2 cellular contexts compared by ENCODE assay signal in the genomic region with DNA sequence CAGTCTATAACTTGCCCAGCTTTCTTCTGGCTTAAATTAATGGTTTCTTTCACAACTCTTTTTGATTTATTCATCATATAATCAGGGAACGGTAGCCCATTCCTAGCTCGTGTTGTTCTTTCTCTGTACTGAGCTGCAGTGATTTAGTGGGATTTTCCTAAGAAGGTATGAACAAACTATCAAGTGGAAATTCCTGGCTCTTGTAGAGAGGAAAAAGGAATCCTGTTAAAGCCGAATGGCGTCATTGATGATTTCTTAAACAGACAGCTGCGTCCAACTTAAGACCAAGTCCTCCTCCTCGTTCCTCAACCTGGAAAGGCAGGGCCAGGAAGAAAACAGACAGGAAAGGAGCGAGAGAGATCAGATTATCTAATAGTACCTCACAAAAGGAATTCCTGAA.
TF ChIP-seq lines count a peak whose summit lies in the region.

No MANE protein-coding gene starts in this region.

TF ChIP-seq in IMR-90, 13 proteins besides CTCF, POLR2A, EP300 and RAD21:
- TF ChIP-seq CEBPB (IDR thresholded peaks at IDR 0.05; ENCODE audit: low read depth, low read length) (no peak), BHLHE40 (IDR thresholded peaks at IDR 0.05; ENCODE audit: low read depth, low read length) (no peak), CHD1 (IDR thresholded peaks at IDR 0.05; ENCODE audit: low read depth, low read length) (no peak), SMC3 (IDR thresholded peaks at IDR 0.05; ENCODE audit: low read depth, low read length) (no peak), MAZ (IDR thresholded peaks at IDR 0.05; ENCODE audit: borderline replicate concordance, low read depth, low read length) (no peak)

TF ChIP-seq in endothelial cell of umbilical vein, 7 proteins besides CTCF, POLR2A, EP300 and RAD21:
- no peak for TF ChIP-seq EZH2 (IDR thresholded peaks at IDR 0.05; ENCODE audit: borderline replicate concordance, low read depth, low read length, severe bottlenecking)
- no peak for TF ChIP-seq FOS (IDR thresholded peaks at IDR 0.05; ENCODE audit: borderline replicate concordance, insufficient read depth, low read length)
- no peak for TF ChIP-seq GATA2 (IDR thresholded peaks at IDR 0.05; ENCODE audit: insufficient read depth, insufficient read length, low read depth, low read length)
- TF ChIP-seq, protein P1, sequence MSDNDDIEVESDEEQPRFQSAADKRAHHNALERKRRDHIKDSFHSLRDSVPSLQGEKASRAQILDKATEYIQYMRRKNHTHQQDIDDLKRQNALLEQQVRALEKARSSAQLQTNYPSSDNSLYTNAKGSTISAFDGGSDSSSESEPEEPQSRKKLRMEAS (IDR thresholded peaks at IDR 0.05; ENCODE audit: insufficient read depth, insufficient read length): no peak
- no peak for TF ChIP-seq POLR2AphosphoS5 (IDR thresholded peaks at IDR 0.05; ENCODE audit: insufficient read depth, low read depth, low read length)
- no peak for TF ChIP-seq MYC (IDR thresholded peaks at IDR 0.05; ENCODE audit: low read depth, low read length)
- TF ChIP-seq JUN (IDR thresholded peaks at IDR 0.05; ENCODE audit: borderline replicate concordance, insufficient read depth, insufficient read length, low read depth): no peak
